Comparison of ENCODE assay signal across 19 cellular contexts in genomic region chr12:5232826-5233500, GRCh38.
"Had no signal": no experiment of that assay in that cellular context is flagged by ENCODE, and none has a peak within 500 bp of the region (broad histone marks: within the 10 kb centered on the region; RNA-seq: fewer than 3 reads in every experiment).

No MANE protein-coding gene starts in this region.

- H3K4me1 Mint-ChIP-seq: naive thymus-derived CD4-positive, alpha-beta T cell; nephron progenitor cell; stimulated activated memory B cell treated with anti-CD40 and anti-IgM and Interleukin-4, amounts not matched to agents 10 μg/mL and 1 μg/mL and 100 μg/mL, for 72 hours; stimulated activated naive CD8-positive, alpha-beta T cell treated with anti-CD3 and anti-CD28 coated beads, Interleukin-15, amount 100 ng/mL, for 72 hours had no signal

- H3K4me3 Mint-ChIP-seq: naive thymus-derived CD4-positive, alpha-beta T cell; nephron progenitor cell; stimulated activated memory B cell treated with anti-CD40 and anti-IgM and Interleukin-4, amounts not matched to agents 10 μg/mL and 1 μg/mL and 100 μg/mL, for 72 hours; stimulated activated naive CD8-positive, alpha-beta T cell treated with anti-CD3 and anti-CD28 coated beads, Interleukin-15, amount 100 ng/mL, for 72 hours had no signal

- H3K27ac ChIP-seq: heart right ventricle, neutrophil, spleen, testis, tibial nerve, upper lobe of right lung, vagina had no signal

- H3K9me3 ChIP-seq: heart right ventricle, neutrophil, testis, upper lobe of right lung, vagina had no signal

- H3K27ac Mint-ChIP-seq: naive thymus-derived CD4-positive, alpha-beta T cell; nephron progenitor cell; stimulated activated memory B cell treated with anti-CD40 and anti-IgM and Interleukin-4, amounts not matched to agents 10 μg/mL and 1 μg/mL and 100 μg/mL, for 72 hours had no signal

- DNase-seq: dermis blood vessel endothelial cell; heart right ventricle; hypothalamus; islet precursor cell; naive thymus-derived CD4-positive, alpha-beta T cell; nephron progenitor cell; spleen; stimulated activated CD4-positive, alpha-beta T cell treated with anti-CD3 and anti-CD28 coated beads, Interleukin-15, amount 100 ng/mL, for 24 hours; stimulated activated CD4-positive, alpha-beta T cell treated with anti-CD3 and anti-CD28 coated beads, Interleukin-1b, Interleukin-23, amount 100 ng/mL, for 48 hours; stimulated activated CD4-positive, alpha-beta T cell treated with anti-CD3 and anti-CD28 coated beads, Interleukin-4, amount 100 ng/mL, for 24 hours; stimulated activated naive CD8-positive, alpha-beta T cell treated with anti-CD3 and anti-CD28 coated beads, Interleukin-15, amount 100 ng/mL, for 72 hours; testis; upper lobe of right lung had no signal

- H3K36me3 Mint-ChIP-seq: naive thymus-derived CD4-positive, alpha-beta T cell; stimulated activated memory B cell treated with anti-CD40 and anti-IgM and Interleukin-4, amounts not matched to agents 10 μg/mL and 1 μg/mL and 100 μg/mL, for 72 hours had no signal

- H3K27me3 ChIP-seq: neutrophil, testis, tibial nerve, upper lobe of right lung, vagina had no signal

- ATAC-seq: heart right ventricle; left lobe of liver; naive thymus-derived CD4-positive, alpha-beta T cell; sciatic nerve; stimulated activated memory B cell treated with anti-CD40 and anti-IgM and Interleukin-4, amounts not matched to agents 10 μg/mL and 1 μg/mL and 100 μg/mL, for 72 hours; stimulated activated naive CD8-positive, alpha-beta T cell treated with anti-CD3 and anti-CD28 coated beads, Interleukin-15, amount 100 ng/mL, for 72 hours; upper lobe of right lung had no signal

- H3K4me3 ChIP-seq: heart right ventricle, spleen, testis, tibial nerve, upper lobe of right lung, vagina had no signal

- H3K36me3 ChIP-seq: heart right ventricle, neutrophil, spleen, tibial nerve, upper lobe of right lung, vagina had no signal

- H3K9me3 Mint-ChIP-seq: stimulated activated naive CD8-positive, alpha-beta T cell treated with anti-CD3 and anti-CD28 coated beads, Interleukin-15, amount 100 ng/mL, for 72 hours had no signal

- H3K4me1 ChIP-seq: testis, tibial nerve, upper lobe of right lung, vagina had no signal
